ENCODE assay signal across 8 cellular contexts in the genomic region with DNA sequence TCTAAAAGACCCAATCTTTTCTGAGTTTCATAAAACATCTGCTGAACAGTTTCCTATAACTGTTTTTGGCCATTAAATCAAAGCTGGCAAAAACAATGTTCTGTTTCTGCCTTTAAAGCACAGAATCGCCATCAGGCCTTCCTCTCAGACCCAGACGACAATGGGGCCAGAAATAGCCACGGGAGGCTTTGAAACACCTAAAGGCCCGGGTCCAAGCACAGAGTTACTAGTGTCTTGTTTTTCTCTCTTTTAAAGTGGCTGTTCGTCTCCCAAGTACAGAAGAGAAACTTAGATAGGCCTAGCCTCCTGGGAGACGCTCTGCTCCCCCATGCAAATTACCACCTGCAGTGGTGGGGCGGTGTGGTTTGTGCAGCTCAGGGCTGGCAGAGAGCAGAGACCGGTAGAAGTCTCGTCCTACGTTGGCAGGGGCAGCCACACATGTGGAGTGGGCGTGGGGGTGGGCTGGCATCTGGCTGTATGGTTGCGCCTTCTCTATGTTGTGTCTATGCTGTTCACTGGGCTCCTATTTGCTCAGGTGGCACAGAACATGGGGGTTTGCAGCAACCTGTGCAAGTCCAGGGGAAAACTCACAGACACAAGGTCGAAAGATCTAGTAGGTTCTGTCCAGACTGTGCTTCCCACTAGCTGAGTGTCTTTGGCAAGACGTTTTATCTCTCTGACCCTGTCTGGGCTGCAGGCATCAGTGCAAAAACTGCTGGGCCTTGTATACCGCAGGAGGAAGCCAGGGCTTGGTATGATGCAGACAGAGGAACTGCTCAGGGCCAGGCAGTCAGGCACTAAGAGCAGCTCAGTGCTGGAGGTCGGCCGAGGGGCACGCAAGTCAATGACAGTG. TPM values are rescaled to one million over a fixed set of nuclear protein-coding genes. Genes with fewer than 3 reads are reported as not detected.
DNase-seq lines count a peak whose midpoint lies in the region; ATAC-seq and TF ChIP-seq lines count a peak whose summit lies in the region.

No MANE protein-coding gene starts in this region.

- H3K27me3 ChIP-seq in heart left ventricle, result no peaks in the 10 kb centered on the region
- no peaks in the 10 kb centered on the region for H3K27me3 ChIP-seq in lower lobe of right lung (ENCODE audit: low read depth)

- no peak for TF ChIP-seq CTCF in heart left ventricle (IDR thresholded peaks at IDR 0.05)
- no peak for TF ChIP-seq CTCF in lower lobe of right lung (IDR thresholded peaks at IDR 0.05)

- H3K36me3 Mint-ChIP-seq in activated CD4-positive, alpha-beta memory T cell treated with anti-CD3 and anti-CD28 coated beads, Interleukin-2, amount 10 ng/mL, durations not matched to agents 7 days and 5 days (ENCODE audit: low read depth), result peaks cover 3% of the 10 kb centered on the region

- H3K36me3 ChIP-seq in heart left ventricle (no peaks in the 10 kb centered on the region), lower lobe of right lung (no peaks in the 10 kb centered on the region)

- CTCF ChIA-PET in activated CD4-positive, alpha-beta memory T cell treated with anti-CD3 and anti-CD28 coated beads, Interleukin-2, amount 10 ng/mL, durations not matched to agents 7 days and 5 days (lab: Charles Lee), result interaction anchor here (1.3 to 2.3 kb wide), 2 partner anchors 13 to 439 kb away, joined by 3 to 5 read pairs; no protein-coding TSS in a partner anchor

- H3K4me3 ChIP-seq in heart left ventricle (peak overlapping the region in 2 of 12 donors; percentile 14 to 16), lower lobe of right lung (no peak overlapping the region)

- peak overlapping the region; percentile 70 for H3K27ac Mint-ChIP-seq in activated CD4-positive, alpha-beta memory T cell treated with anti-CD3 and anti-CD28 coated beads, Interleukin-2, amount 10 ng/mL, durations not matched to agents 7 days and 5 days

- no peaks in the 10 kb centered on the region for H3K9me3 Mint-ChIP-seq in activated CD4-positive, alpha-beta memory T cell treated with anti-CD3 and anti-CD28 coated beads, Interleukin-2, amount 10 ng/mL, durations not matched to agents 7 days and 5 days

- DNase-seq in heart left ventricle, result peak in 1 of 5 donors; percentile 66
- no peak for DNase-seq in cardiac septum (ENCODE audit: low spot score)
- DNase-seq in activated CD4-positive, alpha-beta memory T cell treated with anti-CD3 and anti-CD28 coated beads, Interleukin-2, amount 10 ng/mL, durations not matched to agents 7 days and 5 days, result peak; percentile 46
- no peak for DNase-seq in lower lobe of right lung
- DNase-seq in A172 (ENCODE audit: low spot score), result no peak
- DNase-seq in GF-D8 (lab: John Stamatoyannopoulos, UW), result no peak
- DNase-seq in amniotic stem cell (lab: John Stamatoyannopoulos, UW), result no peak

- TF ChIP-seq POLR2A in heart left ventricle (IDR thresholded peaks at IDR 0.05), result no peak

- no peak overlapping the region for H3K4me3 Mint-ChIP-seq in activated CD4-positive, alpha-beta memory T cell treated with anti-CD3 and anti-CD28 coated beads, Interleukin-2, amount 10 ng/mL, durations not matched to agents 7 days and 5 days

- H3K27me3 Mint-ChIP-seq in activated CD4-positive, alpha-beta memory T cell treated with anti-CD3 and anti-CD28 coated beads, Interleukin-2, amount 10 ng/mL, durations not matched to agents 7 days and 5 days, result peaks cover 2% of the 10 kb centered on the region

- 41 to 55% (median 49%) methylated on average over 18 of the region's 18 CpGs for WGBS in heart left ventricle, 4 donors

- no peaks in the 10 kb centered on the region for H3K9me3 ChIP-seq in heart left ventricle
- no peaks in the 10 kb centered on the region for H3K9me3 ChIP-seq in lower lobe of right lung

- intact Hi-C loops in heart left ventricle (cut with DNase I), result no loop called here
- intact Hi-C loops in cardiac septum (cut with DNase I), result no loop called here
- intact Hi-C loops in lower lobe of right lung (cut with DNase I), result no loop called here

- ATAC-seq in heart left ventricle (peak; percentile 11 to 72 (median 54)), HG03280 (IDR thresholded peaks at IDR 0.05; ENCODE audit: unreplicated experiment) (peak; percentile 97), lower lobe of right lung (peak; percentile 43 to 62)

- H3K4me1 ChIP-seq in heart left ventricle (peaks cover 0 to 47% (median 26%) of the 10 kb centered on the region in 12 donors), lower lobe of right lung (peaks cover 21% of the 10 kb centered on the region)

- H3K4me1 Mint-ChIP-seq in activated CD4-positive, alpha-beta memory T cell treated with anti-CD3 and anti-CD28 coated beads, Interleukin-2, amount 10 ng/mL, durations not matched to agents 7 days and 5 days, result peaks cover 24% of the 10 kb centered on the region

- H3K27ac ChIP-seq in heart left ventricle (peak overlapping the region in 11 of 12 donors; percentile 34 to 76 (median 45)), lower lobe of right lung (peak overlapping the region; percentile 19)

- POLR2A ChIA-PET in activated CD4-positive, alpha-beta memory T cell treated with anti-CD3 and anti-CD28 coated beads, Interleukin-2, amount 10 ng/mL, durations not matched to agents 7 days and 5 days (lab: Charles Lee), result interaction anchor here (1.0 to 2.6 kb wide), 6 partner anchors 11 to 94 kb away, joined by 3 to 9 read pairs (median 6); no protein-coding TSS in a partner anchor

RNA-seq across cellular contexts. Expression of gene ETS1, which starts 23.6 kb away (rescaled TPM):
- total RNA-seq in heart left ventricle (100 to 1,000 TPM in 1 of 9 donors, 10 to 100 TPM in 8; 39.3 to 101 (median 45.9) TPM), cardiac septum (54.2 TPM), lower lobe of right lung (123 TPM)
- 10 to 100 TPM; 18.4 to 37.0 TPM for polyA plus RNA-seq in heart left ventricle
- total RNA-seq in activated CD4-positive, alpha-beta memory T cell treated with anti-CD3 and anti-CD28 coated beads, Interleukin-2, amount 10 ng/mL, durations not matched to agents 7 days and 5 days, result 100 to 1,000 TPM; 572 to 584 TPM
- total RNA-seq in A172 (2014; rRNA removed; shearing (Covaris generic)), result 39.4 and 45.4 TPM in 2 replicates
